1 cellular context compared by ENCODE assay signal in the genomic region with DNA sequence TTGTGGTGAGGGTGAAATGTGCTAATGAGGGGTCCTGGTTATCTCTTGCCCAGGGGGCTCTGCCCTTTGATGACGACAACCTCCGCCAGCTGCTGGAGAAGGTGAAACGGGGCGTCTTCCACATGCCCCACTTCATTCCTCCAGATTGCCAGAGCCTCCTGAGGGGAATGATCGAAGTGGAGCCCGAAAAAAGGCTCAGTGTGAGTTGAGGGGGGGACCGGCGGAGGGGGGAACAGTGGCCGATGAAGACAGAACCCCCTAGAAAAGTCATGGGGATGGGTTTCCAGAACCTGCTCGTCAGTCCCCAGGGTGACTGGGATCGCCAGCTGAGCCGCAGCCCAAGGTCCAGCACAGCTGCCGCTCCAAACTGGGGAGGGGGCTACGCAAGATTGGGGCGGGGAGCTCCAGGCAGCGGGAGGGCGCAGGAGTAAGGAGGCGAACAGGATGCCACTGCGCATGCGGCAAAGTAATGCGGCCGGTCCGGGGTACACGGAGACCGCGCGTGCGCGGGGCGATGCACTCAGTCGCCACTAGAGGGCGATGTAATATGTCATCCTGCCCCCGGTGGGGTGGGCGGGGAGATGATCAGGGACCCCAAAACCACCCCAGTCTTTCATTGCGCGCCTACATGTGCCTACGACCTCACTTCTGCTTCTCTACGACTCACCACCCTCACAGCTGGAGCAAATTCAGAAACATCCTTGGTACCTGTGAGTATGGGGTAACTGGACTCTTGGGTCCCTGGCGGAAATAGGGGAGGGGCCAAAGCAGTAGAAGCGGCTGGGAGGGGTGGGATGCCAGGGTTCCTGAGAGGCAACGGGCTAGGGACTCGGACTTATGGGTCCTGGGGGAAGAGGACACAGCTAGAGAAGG.
TF ChIP-seq lines count a peak whose summit lies in the region.

No MANE protein-coding gene starts in this region.

TF ChIP-seq in HepG2, 621 proteins besides CTCF, POLR2A, EP300 and RAD21 (continued from another document and continues in another):
- no peak for TF ChIP-seq ZNF121 (CRISPR knock-in tag; IDR thresholded peaks at IDR 0.05)
- TF ChIP-seq ZNF160 (CRISPR knock-in tag; IDR thresholded peaks at IDR 0.05): 0 out of 2 replicates have a peak, but pooled peaks have one; percentile 31
- peak; percentile 56 for TF ChIP-seq YY1 (IDR thresholded peaks at IDR 0.05; ENCODE audit: insufficient read depth, insufficient replicate concordance, low read depth, low read length)
- TF ChIP-seq ZNF572 (CRISPR knock-in tag; IDR thresholded peaks at IDR 0.05): no peak
- TF ChIP-seq, protein P1, sequence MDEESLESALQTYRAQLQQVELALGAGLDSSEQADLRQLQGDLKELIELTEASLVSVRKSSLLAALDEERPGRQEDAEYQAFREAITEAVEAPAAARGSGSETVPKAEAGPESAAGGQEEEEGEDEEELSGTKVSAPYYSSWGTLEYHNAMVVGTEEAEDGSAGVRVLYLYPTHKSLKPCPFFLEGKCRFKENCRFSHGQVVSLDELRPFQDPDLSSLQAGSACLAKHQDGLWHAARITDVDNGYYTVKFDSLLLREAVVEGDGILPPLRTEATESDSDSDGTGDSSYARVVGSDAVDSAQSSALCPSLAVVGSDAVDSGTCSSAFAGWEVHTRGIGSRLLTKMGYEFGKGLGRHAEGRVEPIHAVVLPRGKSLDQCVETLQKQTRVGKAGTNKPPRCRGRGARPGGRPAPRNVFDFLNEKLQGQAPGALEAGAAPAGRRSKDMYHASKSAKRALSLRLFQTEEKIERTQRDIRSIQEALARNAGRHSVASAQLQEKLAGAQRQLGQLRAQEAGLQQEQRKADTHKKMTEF (CRISPR knock-in tag; IDR thresholded peaks at IDR 0.05): peak; percentile 21; the same call in 1 of the 2 replicates
- TF ChIP-seq ETV5 (CRISPR knock-in tag; IDR thresholded peaks at IDR 0.05; ENCODE audit: borderline replicate concordance): 0 out of 2 replicates have a peak, but pooled peaks have one; percentile 34
- peak; percentile 48 for TF ChIP-seq SALL1 (CRISPR knock-in tag; IDR thresholded peaks at IDR 0.05)
- TF ChIP-seq GABPB1 (CRISPR knock-in tag; IDR thresholded peaks at IDR 0.05): peak; percentile 49; the same call in 1 of the 2 replicates
- TF ChIP-seq ZFP90 (CRISPR knock-in tag; IDR thresholded peaks at IDR 0.05; ENCODE audit: borderline replicate concordance): 0 out of 2 replicates have a peak, but pooled peaks have one; percentile 42
- TF ChIP-seq ZNF256 (CRISPR knock-in tag; conservative IDR thresholded peaks at IDR 0.05): peak; percentile 71; the same call in 1 of the 2 replicates
- 0 out of 2 replicates have a peak, but pooled peaks have one; percentile 18 for TF ChIP-seq SRY (CRISPR knock-in tag; IDR thresholded peaks at IDR 0.05)
- TF ChIP-seq, protein P2, sequence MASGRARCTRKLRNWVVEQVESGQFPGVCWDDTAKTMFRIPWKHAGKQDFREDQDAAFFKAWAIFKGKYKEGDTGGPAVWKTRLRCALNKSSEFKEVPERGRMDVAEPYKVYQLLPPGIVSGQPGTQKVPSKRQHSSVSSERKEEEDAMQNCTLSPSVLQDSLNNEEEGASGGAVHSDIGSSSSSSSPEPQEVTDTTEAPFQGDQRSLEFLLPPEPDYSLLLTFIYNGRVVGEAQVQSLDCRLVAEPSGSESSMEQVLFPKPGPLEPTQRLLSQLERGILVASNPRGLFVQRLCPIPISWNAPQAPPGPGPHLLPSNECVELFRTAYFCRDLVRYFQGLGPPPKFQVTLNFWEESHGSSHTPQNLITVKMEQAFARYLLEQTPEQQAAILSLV (CRISPR knock-in tag; IDR thresholded peaks at IDR 0.05; ENCODE audit: borderline replicate concordance): peak; percentile 44; the same call in 1 of the 2 replicates
- TF ChIP-seq ZNF883 (CRISPR knock-in tag; IDR thresholded peaks at IDR 0.05; ENCODE audit: not compliant biosample characterization): peak; percentile 33
- peak; percentile 45; the same call in 1 of the 2 replicates for TF ChIP-seq ZIK1 (CRISPR knock-in tag; IDR thresholded peaks at IDR 0.05; ENCODE audit: borderline replicate concordance, low read depth)
- TF ChIP-seq, protein P3, sequence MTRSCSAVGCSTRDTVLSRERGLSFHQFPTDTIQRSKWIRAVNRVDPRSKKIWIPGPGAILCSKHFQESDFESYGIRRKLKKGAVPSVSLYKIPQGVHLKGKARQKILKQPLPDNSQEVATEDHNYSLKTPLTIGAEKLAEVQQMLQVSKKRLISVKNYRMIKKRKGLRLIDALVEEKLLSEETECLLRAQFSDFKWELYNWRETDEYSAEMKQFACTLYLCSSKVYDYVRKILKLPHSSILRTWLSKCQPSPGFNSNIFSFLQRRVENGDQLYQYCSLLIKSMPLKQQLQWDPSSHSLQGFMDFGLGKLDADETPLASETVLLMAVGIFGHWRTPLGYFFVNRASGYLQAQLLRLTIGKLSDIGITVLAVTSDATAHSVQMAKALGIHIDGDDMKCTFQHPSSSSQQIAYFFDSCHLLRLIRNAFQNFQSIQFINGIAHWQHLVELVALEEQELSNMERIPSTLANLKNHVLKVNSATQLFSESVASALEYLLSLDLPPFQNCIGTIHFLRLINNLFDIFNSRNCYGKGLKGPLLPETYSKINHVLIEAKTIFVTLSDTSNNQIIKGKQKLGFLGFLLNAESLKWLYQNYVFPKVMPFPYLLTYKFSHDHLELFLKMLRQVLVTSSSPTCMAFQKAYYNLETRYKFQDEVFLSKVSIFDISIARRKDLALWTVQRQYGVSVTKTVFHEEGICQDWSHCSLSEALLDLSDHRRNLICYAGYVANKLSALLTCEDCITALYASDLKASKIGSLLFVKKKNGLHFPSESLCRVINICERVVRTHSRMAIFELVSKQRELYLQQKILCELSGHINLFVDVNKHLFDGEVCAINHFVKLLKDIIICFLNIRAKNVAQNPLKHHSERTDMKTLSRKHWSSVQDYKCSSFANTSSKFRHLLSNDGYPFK (CRISPR knock-in tag; IDR thresholded peaks at IDR 0.05; ENCODE audit: borderline replicate concordance): peak; percentile 49; the same call in 1 of the 2 replicates
- peak; percentile 34; the same call in 1 of the 2 replicates for TF ChIP-seq RXRB (CRISPR knock-in tag; IDR thresholded peaks at IDR 0.05; ENCODE audit: borderline replicate concordance)
- TF ChIP-seq STAG1 (CRISPR knock-in tag; IDR thresholded peaks at IDR 0.05): peak; percentile 78
- TF ChIP-seq POLR2AphosphoS5 (IDR thresholded peaks at IDR 0.05; ENCODE audit: low read depth, low read length): peak; percentile 55; the same call in 1 of the 2 replicates
- TF ChIP-seq SP1 (IDR thresholded peaks at IDR 0.05): no peak
- 0 out of 2 replicates have a peak, but pooled peaks have one; percentile 44 for TF ChIP-seq SP1 (CRISPR knock-in tag; IDR thresholded peaks at IDR 0.05)
- TF ChIP-seq ZNF567 (CRISPR knock-in tag; IDR thresholded peaks at IDR 0.05; ENCODE audit: borderline replicate concordance): no peak
- peak; percentile 25; the same call in 1 of the 2 replicates for TF ChIP-seq TAF1 (CRISPR knock-in tag; IDR thresholded peaks at IDR 0.05)
- TF ChIP-seq KDM3A (CRISPR knock-in tag; IDR thresholded peaks at IDR 0.05; ENCODE audit: low read depth): peak; percentile 67; the same call in 1 of the 2 replicates
- peak; percentile 48; the same call in 1 of the 2 replicates for TF ChIP-seq BHLHE40 (IDR thresholded peaks at IDR 0.05; ENCODE audit: low read length)
- TF ChIP-seq, protein P4, sequence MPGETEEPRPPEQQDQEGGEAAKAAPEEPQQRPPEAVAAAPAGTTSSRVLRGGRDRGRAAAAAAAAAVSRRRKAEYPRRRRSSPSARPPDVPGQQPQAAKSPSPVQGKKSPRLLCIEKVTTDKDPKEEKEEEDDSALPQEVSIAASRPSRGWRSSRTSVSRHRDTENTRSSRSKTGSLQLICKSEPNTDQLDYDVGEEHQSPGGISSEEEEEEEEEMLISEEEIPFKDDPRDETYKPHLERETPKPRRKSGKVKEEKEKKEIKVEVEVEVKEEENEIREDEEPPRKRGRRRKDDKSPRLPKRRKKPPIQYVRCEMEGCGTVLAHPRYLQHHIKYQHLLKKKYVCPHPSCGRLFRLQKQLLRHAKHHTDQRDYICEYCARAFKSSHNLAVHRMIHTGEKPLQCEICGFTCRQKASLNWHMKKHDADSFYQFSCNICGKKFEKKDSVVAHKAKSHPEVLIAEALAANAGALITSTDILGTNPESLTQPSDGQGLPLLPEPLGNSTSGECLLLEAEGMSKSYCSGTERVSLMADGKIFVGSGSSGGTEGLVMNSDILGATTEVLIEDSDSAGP (CRISPR knock-in tag; IDR thresholded peaks at IDR 0.05; ENCODE audit: borderline replicate concordance): peak; percentile 75; the same call in 1 of the 2 replicates
- peak; percentile 26; the same call in 1 of the 2 replicates for TF ChIP-seq ZC3H13 (CRISPR knock-in tag; IDR thresholded peaks at IDR 0.05)
- peak; percentile 47 for TF ChIP-seq PHF5A (CRISPR knock-in tag; IDR thresholded peaks at IDR 0.05; ENCODE audit: low read depth, unreplicated experiment)
- TF ChIP-seq, protein P5, sequence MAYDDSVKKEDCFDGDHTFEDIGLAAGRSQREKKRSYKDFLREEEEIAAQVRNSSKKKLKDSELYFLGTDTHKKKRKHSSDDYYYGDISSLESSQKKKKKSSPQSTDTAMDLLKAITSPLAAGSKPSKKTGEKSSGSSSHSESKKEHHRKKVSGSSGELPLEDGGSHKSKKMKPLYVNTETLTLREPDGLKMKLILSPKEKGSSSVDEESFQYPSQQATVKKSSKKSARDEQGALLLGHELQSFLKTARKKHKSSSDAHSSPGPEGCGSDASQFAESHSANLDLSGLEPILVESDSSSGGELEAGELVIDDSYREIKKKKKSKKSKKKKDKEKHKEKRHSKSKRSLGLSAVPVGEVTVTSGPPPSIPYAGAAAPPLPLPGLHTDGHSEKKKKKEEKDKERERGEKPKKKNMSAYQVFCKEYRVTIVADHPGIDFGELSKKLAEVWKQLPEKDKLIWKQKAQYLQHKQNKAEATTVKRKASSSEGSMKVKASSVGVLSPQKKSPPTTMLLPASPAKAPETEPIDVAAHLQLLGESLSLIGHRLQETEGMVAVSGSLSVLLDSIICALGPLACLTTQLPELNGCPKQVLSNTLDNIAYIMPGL (CRISPR knock-in tag; IDR thresholded peaks at IDR 0.05; ENCODE audit: borderline replicate concordance in 1 of 2, low read depth in 1 of 2): peak; percentile 59 to 66
- TF ChIP-seq ZNF234 (CRISPR knock-in tag; conservative IDR thresholded peaks at IDR 0.05): no peak
- no peak; the same call in 1 of the 2 replicates for TF ChIP-seq NR2F6 (IDR thresholded peaks at IDR 0.05)
- peak; percentile 35; the same call in 1 of the 2 replicates for TF ChIP-seq NR2F6 (CRISPR knock-in tag; IDR thresholded peaks at IDR 0.05)
- TF ChIP-seq PHF8 (CRISPR knock-in tag; IDR thresholded peaks at IDR 0.05): peak; percentile 36; the same call in 1 of the 2 replicates
- 0 out of 2 replicates have a peak, but pooled peaks have one; percentile 16 for TF ChIP-seq MTF2 (CRISPR knock-in tag; IDR thresholded peaks at IDR 0.05; ENCODE audit: borderline replicate concordance)
- TF ChIP-seq, protein P6, sequence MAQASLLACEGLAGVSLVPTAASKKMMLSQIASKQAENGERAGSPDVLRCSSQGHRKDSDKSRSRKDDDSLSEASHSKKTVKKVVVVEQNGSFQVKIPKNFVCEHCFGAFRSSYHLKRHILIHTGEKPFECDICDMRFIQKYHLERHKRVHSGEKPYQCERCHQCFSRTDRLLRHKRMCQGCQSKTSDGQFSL (CRISPR knock-in tag; IDR thresholded peaks at IDR 0.05): peak; percentile 70; the same call in 1 of the 2 replicates
- TF ChIP-seq ATF1 (CRISPR knock-in tag; IDR thresholded peaks at IDR 0.05): no peak
- TF ChIP-seq ZSCAN9 (CRISPR knock-in tag; IDR thresholded peaks at IDR 0.05; ENCODE audit: borderline replicate concordance): no peak
- TF ChIP-seq, protein P7, sequence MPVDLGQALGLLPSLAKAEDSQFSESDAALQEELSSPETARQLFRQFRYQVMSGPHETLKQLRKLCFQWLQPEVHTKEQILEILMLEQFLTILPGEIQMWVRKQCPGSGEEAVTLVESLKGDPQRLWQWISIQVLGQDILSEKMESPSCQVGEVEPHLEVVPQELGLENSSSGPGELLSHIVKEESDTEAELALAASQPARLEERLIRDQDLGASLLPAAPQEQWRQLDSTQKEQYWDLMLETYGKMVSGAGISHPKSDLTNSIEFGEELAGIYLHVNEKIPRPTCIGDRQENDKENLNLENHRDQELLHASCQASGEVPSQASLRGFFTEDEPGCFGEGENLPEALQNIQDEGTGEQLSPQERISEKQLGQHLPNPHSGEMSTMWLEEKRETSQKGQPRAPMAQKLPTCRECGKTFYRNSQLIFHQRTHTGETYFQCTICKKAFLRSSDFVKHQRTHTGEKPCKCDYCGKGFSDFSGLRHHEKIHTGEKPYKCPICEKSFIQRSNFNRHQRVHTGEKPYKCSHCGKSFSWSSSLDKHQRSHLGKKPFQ (CRISPR knock-in tag; IDR thresholded peaks at IDR 0.05; ENCODE audit: insufficient replicate concordance): peak; percentile 38
- TF ChIP-seq NKX3-1 (CRISPR knock-in tag; IDR thresholded peaks at IDR 0.05): no peak
- TF ChIP-seq HOXA5 (CRISPR knock-in tag; IDR thresholded peaks at IDR 0.05): 0 out of 2 replicates have a peak, but pooled peaks have one; percentile 43
- TF ChIP-seq, protein P8, sequence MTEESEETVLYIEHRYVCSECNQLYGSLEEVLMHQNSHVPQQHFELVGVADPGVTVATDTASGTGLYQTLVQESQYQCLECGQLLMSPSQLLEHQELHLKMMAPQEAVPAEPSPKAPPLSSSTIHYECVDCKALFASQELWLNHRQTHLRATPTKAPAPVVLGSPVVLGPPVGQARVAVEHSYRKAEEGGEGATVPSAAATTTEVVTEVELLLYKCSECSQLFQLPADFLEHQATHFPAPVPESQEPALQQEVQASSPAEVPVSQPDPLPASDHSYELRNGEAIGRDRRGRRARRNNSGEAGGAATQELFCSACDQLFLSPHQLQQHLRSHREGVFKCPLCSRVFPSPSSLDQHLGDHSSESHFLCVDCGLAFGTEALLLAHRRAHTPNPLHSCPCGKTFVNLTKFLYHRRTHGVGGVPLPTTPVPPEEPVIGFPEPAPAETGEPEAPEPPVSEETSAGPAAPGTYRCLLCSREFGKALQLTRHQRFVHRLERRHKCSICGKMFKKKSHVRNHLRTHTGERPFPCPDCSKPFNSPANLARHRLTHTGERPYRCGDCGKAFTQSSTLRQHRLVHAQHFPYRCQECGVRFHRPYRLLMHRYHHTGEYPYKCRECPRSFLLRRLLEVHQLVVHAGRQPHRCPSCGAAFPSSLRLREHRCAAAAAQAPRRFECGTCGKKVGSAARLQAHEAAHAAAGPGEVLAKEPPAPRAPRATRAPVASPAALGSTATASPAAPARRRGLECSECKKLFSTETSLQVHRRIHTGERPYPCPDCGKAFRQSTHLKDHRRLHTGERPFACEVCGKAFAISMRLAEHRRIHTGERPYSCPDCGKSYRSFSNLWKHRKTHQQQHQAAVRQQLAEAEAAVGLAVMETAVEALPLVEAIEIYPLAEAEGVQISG (CRISPR knock-in tag; IDR thresholded peaks at IDR 0.05): peak; percentile 16; the same call in 1 of the 2 replicates
- no peak for TF ChIP-seq ZNF3 (CRISPR knock-in tag; IDR thresholded peaks at IDR 0.05)
- peak; percentile 26; the same call in 1 of the 2 replicates for TF ChIP-seq FOXC1 (CRISPR knock-in tag; IDR thresholded peaks at IDR 0.05; ENCODE audit: borderline replicate concordance)
